ENCODE assay signal across 8 cellular contexts in the genomic region with DNA sequence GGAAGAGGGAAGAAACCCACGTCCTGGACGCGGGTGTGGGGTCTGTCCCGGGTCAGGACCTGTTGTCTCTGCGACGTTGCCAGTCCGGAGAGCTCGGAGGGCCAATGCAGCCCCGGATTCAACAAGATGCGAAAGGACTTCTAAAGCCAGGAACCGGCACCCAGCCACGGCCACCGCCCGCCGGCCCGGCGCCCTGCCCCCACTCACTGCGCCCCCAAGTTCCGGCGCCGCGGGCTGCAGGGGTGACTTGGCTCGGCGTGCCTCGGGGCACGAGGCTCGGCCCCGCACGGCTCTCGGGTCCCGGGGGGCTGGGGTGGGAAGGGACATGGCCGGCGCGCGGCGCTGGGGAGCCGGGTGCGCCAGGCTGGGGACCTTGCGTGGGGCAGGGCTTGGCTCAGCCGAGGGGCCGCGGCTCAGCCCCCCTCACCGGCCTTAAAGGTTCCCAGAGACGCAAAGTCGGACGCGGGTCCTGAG. TPM values are rescaled to one million over a fixed set of nuclear protein-coding genes. Genes with fewer than 3 reads are reported as not detected.
A peak's percentile ranks its signal among the peaks of the same experiment; 100 is the strongest.
DNase-seq lines count a peak whose midpoint lies in the region; ATAC-seq and TF ChIP-seq lines count a peak whose summit lies in the region.

No MANE protein-coding gene starts in this region.

- peaks cover 9% of the 10 kb centered on the region for H3K36me3 Mint-ChIP-seq in activated naive CD4-positive, alpha-beta T cell treated with anti-CD3 and anti-CD28 coated beads, Interleukin-2, amount 10 ng/mL, durations not matched to agents 7 days and 5 days
- H3K36me3 Mint-ChIP-seq in type B pancreatic cell: no peaks in the 10 kb centered on the region

- no peaks in the 10 kb centered on the region for H3K9me3 ChIP-seq in body of pancreas

- H3K27ac Mint-ChIP-seq in activated naive CD4-positive, alpha-beta T cell treated with anti-CD3 and anti-CD28 coated beads, Interleukin-2, amount 10 ng/mL, durations not matched to agents 7 days and 5 days: no peak overlapping the region
- no peak overlapping the region for H3K27ac Mint-ChIP-seq in type B pancreatic cell

- peaks cover 55% of the 10 kb centered on the region for H3K27me3 Mint-ChIP-seq in activated naive CD4-positive, alpha-beta T cell treated with anti-CD3 and anti-CD28 coated beads, Interleukin-2, amount 10 ng/mL, durations not matched to agents 7 days and 5 days
- H3K27me3 Mint-ChIP-seq in type B pancreatic cell: peaks cover 18% of the 10 kb centered on the region

- no peaks in the 10 kb centered on the region for H3K27me3 ChIP-seq in body of pancreas

- H3K27ac ChIP-seq in body of pancreas: peak overlapping the region in 3 of 4 donors; percentile 56 to 68 (median 68)

- 1% methylated on average over 31 of the region's 47 CpGs; no CpG with 5 or more reads in 1 of the 2 donors for WGBS in body of pancreas, 2 donors
- 2% methylated on average over 47 of the region's 47 CpGs; no CpG with 5 or more reads in 1 of the 2 donors for WGBS in lower leg skin, 2 donors

- intact Hi-C loops in body of pancreas (cut with DNase I): loop anchor here (5.0 kb wide), 1 partner anchor 51 kb away; no protein-coding TSS in a partner anchor
- intact Hi-C loops in lower leg skin (cut with DNase I; ENCODE audit: low total_unique reads): loop anchor here (1.0 kb wide), 1 partner anchor 76 kb away; no protein-coding TSS in a partner anchor

- no peaks in the 10 kb centered on the region for H3K36me3 ChIP-seq in body of pancreas (replicated peaks in 1 of 2; ENCODE audit: insufficient read depth in 1 of 2, low read depth in 2 of 2)

- TF ChIP-seq POLR2A in body of pancreas (IDR thresholded peaks at IDR 0.05): no peak
- TF ChIP-seq POLR2A in lower leg skin (IDR thresholded peaks at IDR 0.05): no peak

- peak; percentile 29 for DNase-seq in activated naive CD4-positive, alpha-beta T cell treated with anti-CD3 and anti-CD28 coated beads, Interleukin-2, amount 10 ng/mL, durations not matched to agents 7 days and 5 days
- no peak for DNase-seq in activated naive CD4-positive, alpha-beta T cell treated with Interleukin-2 at 50 U/mL for 16 hours
- peak in 1 of 4 donors; percentile 25 for DNase-seq in body of pancreas
- DNase-seq in lower leg skin (ENCODE audit: low spot score in 2 of 2): no peak
- no peak for DNase-seq in type B pancreatic cell (ENCODE audit: extremely low spot score, unreplicated experiment)
- DNase-seq in stimulated activated CD4-positive, alpha-beta T cell treated with anti-CD3 and anti-CD28 coated beads, Interleukin-12 subunit alpha, Interleukin-12 subunit beta, amount 100 ng/mL, for 4 hours: no peak
- DNase-seq in NCI-H2227 (lab: John Stamatoyannopoulos, UW; ENCODE audit: unreplicated experiment): no peak

- H3K4me1 Mint-ChIP-seq in activated naive CD4-positive, alpha-beta T cell treated with anti-CD3 and anti-CD28 coated beads, Interleukin-2, amount 10 ng/mL, durations not matched to agents 7 days and 5 days: peaks cover 24% of the 10 kb centered on the region
- peaks cover 5% of the 10 kb centered on the region for H3K4me1 Mint-ChIP-seq in type B pancreatic cell (ENCODE audit: unreplicated experiment)

- H3K4me1 ChIP-seq in body of pancreas: peaks cover 34% of the 10 kb centered on the region

- H3K4me3 ChIP-seq in body of pancreas: peak overlapping the region; percentile 51
- peak overlapping the region; percentile 63 for H3K4me3 ChIP-seq in lower leg skin (ENCODE audit: low read depth, poor library complexity, severe bottlenecking)

- peak overlapping the region; percentile 76 for H3K4me3 Mint-ChIP-seq in activated naive CD4-positive, alpha-beta T cell treated with anti-CD3 and anti-CD28 coated beads, Interleukin-2, amount 10 ng/mL, durations not matched to agents 7 days and 5 days
- peak overlapping the region; percentile 87 for H3K4me3 Mint-ChIP-seq in type B pancreatic cell

- TF ChIP-seq CTCF in body of pancreas (IDR thresholded peaks at IDR 0.05) (no peak), lower leg skin (IDR thresholded peaks at IDR 0.05) (no peak), type B pancreatic cell (conservative IDR thresholded peaks at IDR 0.05) (no peak)

- ATAC-seq in body of pancreas (no peak), GM19023 (IDR thresholded peaks at IDR 0.05; ENCODE audit: unreplicated experiment) (no peak)

- no peaks in the 10 kb centered on the region for H3K9me3 Mint-ChIP-seq in activated naive CD4-positive, alpha-beta T cell treated with anti-CD3 and anti-CD28 coated beads, Interleukin-2, amount 10 ng/mL, durations not matched to agents 7 days and 5 days
- H3K9me3 Mint-ChIP-seq in type B pancreatic cell: no peaks in the 10 kb centered on the region

- CTCF ChIA-PET in activated naive CD4-positive, alpha-beta T cell treated with anti-CD3 and anti-CD28 coated beads, Interleukin-2, amount 10 ng/mL, durations not matched to agents 7 days and 5 days (lab: Charles Lee): interaction anchor here (1.2 to 1.4 kb wide), 3 partner anchors 67 to 71 kb away, joined by 3 to 4 read pairs (median 3); no protein-coding TSS in a partner anchor

RNA-seq across cellular contexts. Expression of a gene that starts 51.8 kb away (rescaled TPM):
- total RNA-seq in body of pancreas (10 to 100 TPM; 24.1 to 35.6 TPM), lower leg skin (10 to 100 TPM; 65.5 to 98.7 (median 87.8) TPM), type B pancreatic cell (ENCODE audit: low replicate concordance) (18.7 and 26.1 TPM in 2 replicates)

RNA-seq across cellular contexts. Expression of a gene that starts 53.9 kb away (rescaled TPM):
- total RNA-seq in body of pancreas (10 to 100 TPM in 1 of 2 donors, 1 to 10 TPM in 1; 6.0 to 13.5 TPM), lower leg skin (10 to 100 TPM; 49.5 to 95.7 (median 60.8) TPM), type B pancreatic cell (ENCODE audit: low replicate concordance) (7.7 and 26.6 TPM in 2 replicates)
